In the genomic region with DNA sequence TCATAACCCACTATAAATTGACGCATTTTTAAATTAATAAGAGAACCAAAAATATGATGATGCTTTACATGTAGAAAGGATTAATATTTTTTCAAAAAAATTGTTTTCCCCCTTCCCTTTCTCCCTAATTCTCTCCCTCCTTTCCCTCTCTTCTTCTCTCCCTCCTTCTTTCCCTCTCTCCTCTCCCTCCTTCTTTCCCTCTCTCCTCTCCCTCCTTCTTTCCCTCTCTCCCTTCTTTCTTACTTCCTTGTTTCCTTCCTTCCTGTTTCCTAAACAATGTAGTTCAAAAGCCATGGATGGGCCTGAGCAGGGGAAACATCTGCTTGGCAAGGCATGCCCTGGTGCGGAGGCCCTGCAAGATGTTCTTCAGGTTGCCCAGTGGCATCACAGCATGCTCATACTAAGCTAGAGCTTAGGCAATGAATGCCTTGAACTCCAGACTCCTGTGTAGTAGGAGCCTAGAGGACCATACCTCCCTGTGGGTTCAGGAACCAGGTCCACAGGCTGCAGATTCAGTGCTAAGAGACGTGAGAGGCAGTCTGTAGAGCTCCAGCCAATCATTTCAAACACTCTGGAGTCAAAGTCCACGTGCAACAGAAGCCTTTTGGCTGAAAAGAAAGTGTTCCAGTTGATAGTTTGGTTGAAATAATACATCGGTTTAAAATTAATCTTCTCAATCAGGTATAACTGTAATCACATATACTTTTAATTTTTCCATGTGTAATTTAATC, we compare ENCODE assay signal across 2 cellular contexts.
A peak's percentile ranks its signal among the peaks of the same experiment; 100 is the strongest.
TF ChIP-seq lines count a peak whose summit lies in the region.

No MANE protein-coding gene starts in this region.

TF ChIP-seq in HepG2, 621 proteins besides CTCF, POLR2A, EP300 and RAD21 (continues in another document):
- TF ChIP-seq SRY (CRISPR knock-in tag; IDR thresholded peaks at IDR 0.05), result no peak
- peak; percentile 69 for TF ChIP-seq HNF4A (CRISPR knock-in tag; IDR thresholded peaks at IDR 0.05)
- no peak for TF ChIP-seq ZNF772 (CRISPR knock-in tag; IDR thresholded peaks at IDR 0.05)
- no peak for TF ChIP-seq FOSL2 (CRISPR knock-in tag; IDR thresholded peaks at IDR 0.05)
- no peak for TF ChIP-seq ZNF260 (CRISPR knock-in tag; IDR thresholded peaks at IDR 0.05; ENCODE audit: borderline replicate concordance, low read depth)
- no peak for TF ChIP-seq MIXL1 (CRISPR knock-in tag; IDR thresholded peaks at IDR 0.05)
- TF ChIP-seq AGO1 (IDR thresholded peaks at IDR 0.05; ENCODE audit: low read depth, low read length, poor library complexity, severe bottlenecking), result no peak
- TF ChIP-seq, protein P1, sequence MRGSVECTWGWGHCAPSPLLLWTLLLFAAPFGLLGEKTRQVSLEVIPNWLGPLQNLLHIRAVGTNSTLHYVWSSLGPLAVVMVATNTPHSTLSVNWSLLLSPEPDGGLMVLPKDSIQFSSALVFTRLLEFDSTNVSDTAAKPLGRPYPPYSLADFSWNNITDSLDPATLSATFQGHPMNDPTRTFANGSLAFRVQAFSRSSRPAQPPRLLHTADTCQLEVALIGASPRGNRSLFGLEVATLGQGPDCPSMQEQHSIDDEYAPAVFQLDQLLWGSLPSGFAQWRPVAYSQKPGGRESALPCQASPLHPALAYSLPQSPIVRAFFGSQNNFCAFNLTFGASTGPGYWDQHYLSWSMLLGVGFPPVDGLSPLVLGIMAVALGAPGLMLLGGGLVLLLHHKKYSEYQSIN (CRISPR knock-in tag; IDR thresholded peaks at IDR 0.05; ENCODE audit: borderline replicate concordance), result no peak
- TF ChIP-seq ZNF782 (CRISPR knock-in tag; IDR thresholded peaks at IDR 0.05; ENCODE audit: borderline replicate concordance), result no peak
- no peak for TF ChIP-seq ZNF564 (CRISPR knock-in tag; IDR thresholded peaks at IDR 0.05)
- TF ChIP-seq ATF1 (CRISPR knock-in tag; IDR thresholded peaks at IDR 0.05), result no peak
- TF ChIP-seq, protein P2, sequence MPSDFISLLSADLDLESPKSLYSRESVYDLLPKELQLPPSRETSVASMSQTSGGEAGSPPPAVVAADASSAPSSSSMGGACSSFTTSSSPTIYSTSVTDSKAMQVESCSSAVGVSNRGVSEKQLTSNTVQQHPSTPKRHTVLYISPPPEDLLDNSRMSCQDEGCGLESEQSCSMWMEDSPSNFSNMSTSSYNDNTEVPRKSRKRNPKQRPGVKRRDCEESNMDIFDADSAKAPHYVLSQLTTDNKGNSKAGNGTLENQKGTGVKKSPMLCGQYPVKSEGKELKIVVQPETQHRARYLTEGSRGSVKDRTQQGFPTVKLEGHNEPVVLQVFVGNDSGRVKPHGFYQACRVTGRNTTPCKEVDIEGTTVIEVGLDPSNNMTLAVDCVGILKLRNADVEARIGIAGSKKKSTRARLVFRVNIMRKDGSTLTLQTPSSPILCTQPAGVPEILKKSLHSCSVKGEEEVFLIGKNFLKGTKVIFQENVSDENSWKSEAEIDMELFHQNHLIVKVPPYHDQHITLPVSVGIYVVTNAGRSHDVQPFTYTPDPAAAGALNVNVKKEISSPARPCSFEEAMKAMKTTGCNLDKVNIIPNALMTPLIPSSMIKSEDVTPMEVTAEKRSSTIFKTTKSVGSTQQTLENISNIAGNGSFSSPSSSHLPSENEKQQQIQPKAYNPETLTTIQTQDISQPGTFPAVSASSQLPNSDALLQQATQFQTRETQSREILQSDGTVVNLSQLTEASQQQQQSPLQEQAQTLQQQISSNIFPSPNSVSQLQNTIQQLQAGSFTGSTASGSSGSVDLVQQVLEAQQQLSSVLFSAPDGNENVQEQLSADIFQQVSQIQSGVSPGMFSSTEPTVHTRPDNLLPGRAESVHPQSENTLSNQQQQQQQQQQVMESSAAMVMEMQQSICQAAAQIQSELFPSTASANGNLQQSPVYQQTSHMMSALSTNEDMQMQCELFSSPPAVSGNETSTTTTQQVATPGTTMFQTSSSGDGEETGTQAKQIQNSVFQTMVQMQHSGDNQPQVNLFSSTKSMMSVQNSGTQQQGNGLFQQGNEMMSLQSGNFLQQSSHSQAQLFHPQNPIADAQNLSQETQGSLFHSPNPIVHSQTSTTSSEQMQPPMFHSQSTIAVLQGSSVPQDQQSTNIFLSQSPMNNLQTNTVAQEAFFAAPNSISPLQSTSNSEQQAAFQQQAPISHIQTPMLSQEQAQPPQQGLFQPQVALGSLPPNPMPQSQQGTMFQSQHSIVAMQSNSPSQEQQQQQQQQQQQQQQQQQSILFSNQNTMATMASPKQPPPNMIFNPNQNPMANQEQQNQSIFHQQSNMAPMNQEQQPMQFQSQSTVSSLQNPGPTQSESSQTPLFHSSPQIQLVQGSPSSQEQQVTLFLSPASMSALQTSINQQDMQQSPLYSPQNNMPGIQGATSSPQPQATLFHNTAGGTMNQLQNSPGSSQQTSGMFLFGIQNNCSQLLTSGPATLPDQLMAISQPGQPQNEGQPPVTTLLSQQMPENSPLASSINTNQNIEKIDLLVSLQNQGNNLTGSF (CRISPR knock-in tag; IDR thresholded peaks at IDR 0.05), result no peak
- TF ChIP-seq ZNF644 (CRISPR knock-in tag; IDR thresholded peaks at IDR 0.05; ENCODE audit: low read depth), result peak; percentile 17; the same call in 1 of the 2 replicates
- TF ChIP-seq MZF1 (CRISPR knock-in tag; IDR thresholded peaks at IDR 0.05; ENCODE audit: borderline replicate concordance), result no peak
- 0 out of 2 replicates have a peak, but pooled peaks have one; percentile 21 for TF ChIP-seq NFYC (CRISPR knock-in tag; IDR thresholded peaks at IDR 0.05)
- no peak for TF ChIP-seq MED8 (CRISPR knock-in tag; IDR thresholded peaks at IDR 0.05; ENCODE audit: insufficient replicate concordance)
- TF ChIP-seq HNF4G (IDR thresholded peaks at IDR 0.05; ENCODE audit: borderline replicate concordance, low read depth, low read length), result 0 out of 2 replicates have a peak, but pooled peaks have one; percentile 29
- no peak for TF ChIP-seq HNF4G (CRISPR knock-in tag; IDR thresholded peaks at IDR 0.05; ENCODE audit: borderline replicate concordance, low read depth)
- peak; percentile 41; the same call in 1 of the 2 replicates for TF ChIP-seq ZMYM4 (CRISPR knock-in tag; IDR thresholded peaks at IDR 0.05)
- TF ChIP-seq, protein P3, sequence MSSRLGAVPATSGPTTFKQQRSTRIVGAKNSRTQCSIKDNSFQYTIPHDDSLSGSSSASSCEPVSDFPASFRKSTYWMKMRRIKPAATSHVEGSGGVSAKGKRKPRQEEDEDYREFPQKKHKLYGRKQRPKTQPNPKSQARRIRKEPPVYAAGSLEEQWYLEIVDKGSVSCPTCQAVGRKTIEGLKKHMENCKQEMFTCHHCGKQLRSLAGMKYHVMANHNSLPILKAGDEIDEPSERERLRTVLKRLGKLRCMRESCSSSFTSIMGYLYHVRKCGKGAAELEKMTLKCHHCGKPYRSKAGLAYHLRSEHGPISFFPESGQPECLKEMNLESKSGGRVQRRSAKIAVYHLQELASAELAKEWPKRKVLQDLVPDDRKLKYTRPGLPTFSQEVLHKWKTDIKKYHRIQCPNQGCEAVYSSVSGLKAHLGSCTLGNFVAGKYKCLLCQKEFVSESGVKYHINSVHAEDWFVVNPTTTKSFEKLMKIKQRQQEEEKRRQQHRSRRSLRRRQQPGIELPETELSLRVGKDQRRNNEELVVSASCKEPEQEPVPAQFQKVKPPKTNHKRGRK (CRISPR knock-in tag; IDR thresholded peaks at IDR 0.05), result peak; percentile 94
- no peak for TF ChIP-seq ZNF660 (CRISPR knock-in tag; IDR thresholded peaks at IDR 0.05; ENCODE audit: borderline replicate concordance, low read depth)
- TF ChIP-seq HOXA7 (CRISPR knock-in tag; IDR thresholded peaks at IDR 0.05), result no peak
- no peak for TF ChIP-seq REPIN1 (CRISPR knock-in tag; IDR thresholded peaks at IDR 0.05; ENCODE audit: borderline replicate concordance, low read depth)
- no peak for TF ChIP-seq KLF13 (CRISPR knock-in tag; IDR thresholded peaks at IDR 0.05)

TF ChIP-seq in liver, 16 proteins besides CTCF, POLR2A, EP300 and RAD21:
- TF ChIP-seq GABPA (IDR thresholded peaks at IDR 0.05 in 1 of 2, conservative IDR thresholded peaks at IDR 0.05 in 1 of 2), result no peak
- TF ChIP-seq TAF1 (conservative IDR thresholded peaks at IDR 0.05), result no peak
- TF ChIP-seq, protein P4, sequence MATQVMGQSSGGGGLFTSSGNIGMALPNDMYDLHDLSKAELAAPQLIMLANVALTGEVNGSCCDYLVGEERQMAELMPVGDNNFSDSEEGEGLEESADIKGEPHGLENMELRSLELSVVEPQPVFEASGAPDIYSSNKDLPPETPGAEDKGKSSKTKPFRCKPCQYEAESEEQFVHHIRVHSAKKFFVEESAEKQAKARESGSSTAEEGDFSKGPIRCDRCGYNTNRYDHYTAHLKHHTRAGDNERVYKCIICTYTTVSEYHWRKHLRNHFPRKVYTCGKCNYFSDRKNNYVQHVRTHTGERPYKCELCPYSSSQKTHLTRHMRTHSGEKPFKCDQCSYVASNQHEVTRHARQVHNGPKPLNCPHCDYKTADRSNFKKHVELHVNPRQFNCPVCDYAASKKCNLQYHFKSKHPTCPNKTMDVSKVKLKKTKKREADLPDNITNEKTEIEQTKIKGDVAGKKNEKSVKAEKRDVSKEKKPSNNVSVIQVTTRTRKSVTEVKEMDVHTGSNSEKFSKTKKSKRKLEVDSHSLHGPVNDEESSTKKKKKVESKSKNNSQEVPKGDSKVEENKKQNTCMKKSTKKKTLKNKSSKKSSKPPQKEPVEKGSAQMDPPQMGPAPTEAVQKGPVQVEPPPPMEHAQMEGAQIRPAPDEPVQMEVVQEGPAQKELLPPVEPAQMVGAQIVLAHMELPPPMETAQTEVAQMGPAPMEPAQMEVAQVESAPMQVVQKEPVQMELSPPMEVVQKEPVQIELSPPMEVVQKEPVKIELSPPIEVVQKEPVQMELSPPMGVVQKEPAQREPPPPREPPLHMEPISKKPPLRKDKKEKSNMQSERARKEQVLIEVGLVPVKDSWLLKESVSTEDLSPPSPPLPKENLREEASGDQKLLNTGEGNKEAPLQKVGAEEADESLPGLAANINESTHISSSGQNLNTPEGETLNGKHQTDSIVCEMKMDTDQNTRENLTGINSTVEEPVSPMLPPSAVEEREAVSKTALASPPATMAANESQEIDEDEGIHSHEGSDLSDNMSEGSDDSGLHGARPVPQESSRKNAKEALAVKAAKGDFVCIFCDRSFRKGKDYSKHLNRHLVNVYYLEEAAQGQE (IDR thresholded peaks at IDR 0.05), result no peak
- TF ChIP-seq HNF4A (conservative IDR thresholded peaks at IDR 0.05), result no peak
- no peak for TF ChIP-seq FOXA2 (IDR thresholded peaks at IDR 0.05)
- no peak for TF ChIP-seq RXRA (IDR thresholded peaks at IDR 0.05)
- TF ChIP-seq JUND (IDR thresholded peaks at IDR 0.05), result no peak
- TF ChIP-seq YY1 (IDR thresholded peaks at IDR 0.05), result no peak
- TF ChIP-seq SP1 (IDR thresholded peaks at IDR 0.05), result no peak
- TF ChIP-seq, protein P5, sequence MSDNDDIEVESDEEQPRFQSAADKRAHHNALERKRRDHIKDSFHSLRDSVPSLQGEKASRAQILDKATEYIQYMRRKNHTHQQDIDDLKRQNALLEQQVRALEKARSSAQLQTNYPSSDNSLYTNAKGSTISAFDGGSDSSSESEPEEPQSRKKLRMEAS (IDR thresholded peaks at IDR 0.05), result no peak
- no peak for TF ChIP-seq EGR1 (IDR thresholded peaks at IDR 0.05; ENCODE audit: low read depth in 2 of 2)
- no peak for TF ChIP-seq FOXA1 (IDR thresholded peaks at IDR 0.05)
